In genomic region chr1:184716158-184716557, GRCh38 we compare ENCODE assay signal across 11 cellular contexts.
"Had no signal": no experiment of that assay in that cellular context is flagged by ENCODE, and none has a peak within 500 bp of the region (broad histone marks: within the 10 kb centered on the region; RNA-seq: fewer than 3 reads in every experiment).

No MANE protein-coding gene starts in this region.

- DNase-seq: activated CD4-positive, alpha-beta memory T cell treated with anti-CD3 and anti-CD28 coated beads for 36 hours; activated CD4-positive, CD25-positive, alpha-beta regulatory T cell treated with anti-CD3 and anti-CD28 coated beads, Interleukin-2, amount 50 U/mL, for 72 hours; activated gamma-delta T cell treated with Interleukin-2 at 50 U/mL for 16 hours; activated naive CD8-positive, alpha-beta T cell treated with anti-CD3 and anti-CD28 coated beads for 36 hours; activated T-cell treated with anti-CD3 and anti-CD28 coated beads, Interleukin-2, amount 50 U/mL, for 4 hours; aorta; left ventricle myocardium superior; sigmoid colon; stimulated activated CD4-positive, alpha-beta T cell treated with anti-CD3 and anti-CD28 coated beads, Interleukin-4, amount 100 ng/mL, for 24 hours; upper lobe of left lung had no signal

- FAIRE-seq: endothelial cell of umbilical vein had no signal
